3 cellular contexts compared by ENCODE assay signal in genomic region chr10:79448732-79449049, GRCh38.
TF ChIP-seq lines count a peak whose summit lies in the region.

No MANE protein-coding gene starts in this region.

TF ChIP-seq in A549, 52 proteins besides CTCF, POLR2A, EP300 and RAD21:
- TF ChIP-seq ZSCAN20 (CRISPR knock-in tag; IDR thresholded peaks at IDR 0.05) (no peak), HOXB5 (CRISPR knock-in tag; IDR thresholded peaks at IDR 0.05) (no peak), USF2 (IDR thresholded peaks at IDR 0.05) (no peak), MAFK (IDR thresholded peaks at IDR 0.05; ENCODE audit: partially characterized antibody) (no peak), RCOR1 (IDR thresholded peaks at IDR 0.05; ENCODE audit: low read depth, low read length) (no peak), EHMT2 (IDR thresholded peaks at IDR 0.05; ENCODE audit: low read depth) (no peak), ZNF302 (CRISPR knock-in tag; IDR thresholded peaks at IDR 0.05) (no peak), FOSL2 (IDR thresholded peaks at IDR 0.05) (no peak), FOSL2 (CRISPR knock-in tag; IDR thresholded peaks at IDR 0.05) (no peak), CHD2 (IDR thresholded peaks at IDR 0.05; ENCODE audit: low read length, partially characterized antibody) (no peak), PHF8 (IDR thresholded peaks at IDR 0.05; ENCODE audit: borderline replicate concordance, low read depth) (no peak), BHLHE40 (IDR thresholded peaks at IDR 0.05; ENCODE audit: low read depth, low read length) (no peak), NPAS2 (CRISPR knock-in tag; IDR thresholded peaks at IDR 0.05; ENCODE audit: borderline replicate concordance) (no peak), TP53 (CRISPR knock-in tag; IDR thresholded peaks at IDR 0.05) (no peak), TFCP2L1 (CRISPR knock-in tag; IDR thresholded peaks at IDR 0.05) (no peak)
TF ChIP-seq in A549: peak in this region for 0.

TF ChIP-seq in HEK293, 187 proteins besides CTCF, POLR2A, EP300 and RAD21:
- TF ChIP-seq ZNF585B (tag by site-specific recombination; IDR thresholded peaks at IDR 0.05): no peak
- peak; percentile 88 for TF ChIP-seq ZBTB44 (tag by site-specific recombination; IDR thresholded peaks at IDR 0.05)
- TF ChIP-seq ZNF747 (tag by site-specific recombination; IDR thresholded peaks at IDR 0.05): no peak
- TF ChIP-seq ZNF626 (tag by site-specific recombination; IDR thresholded peaks at IDR 0.05): no peak

TF ChIP-seq in GM12878, 131 proteins besides CTCF, POLR2A, EP300 and RAD21:
- TF ChIP-seq IRF5 (IDR thresholded peaks at IDR 0.05; ENCODE audit: borderline replicate concordance) (no peak), PAX5 (IDR thresholded peaks at IDR 0.05; ENCODE audit: borderline replicate concordance, low read depth, low read length) (peak; percentile 94)
